ENCODE assay signal across 1 cellular context in the genomic region with DNA sequence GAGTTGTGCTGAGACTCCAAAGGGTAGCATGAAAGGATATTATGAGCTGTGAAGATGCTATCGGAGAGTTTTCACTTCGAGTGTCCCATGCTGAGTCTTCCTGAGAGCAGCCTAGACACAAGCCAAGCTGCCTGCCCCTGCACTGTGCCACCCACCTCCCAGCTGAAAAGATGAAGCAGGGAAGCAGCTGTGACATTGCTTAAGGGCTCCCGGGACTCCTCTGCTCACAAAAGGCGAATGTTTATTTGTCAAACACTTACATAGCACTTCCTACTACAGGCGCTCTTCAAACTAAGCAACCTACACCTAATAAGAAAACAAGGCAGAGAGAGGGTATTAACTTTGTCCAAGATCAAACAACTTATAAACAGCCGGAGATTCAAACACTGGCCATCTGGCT.
TF ChIP-seq lines count a peak whose summit lies in the region.

No MANE protein-coding gene starts in this region.

TF ChIP-seq in HepG2, 621 proteins besides CTCF, POLR2A, EP300 and RAD21 (continued from another document):
- TF ChIP-seq ZSCAN5A (CRISPR knock-in tag; IDR thresholded peaks at IDR 0.05; ENCODE audit: borderline replicate concordance) (no peak), PLSCR1 (CRISPR knock-in tag; IDR thresholded peaks at IDR 0.05; ENCODE audit: borderline replicate concordance) (no peak), TBP (CRISPR knock-in tag; IDR thresholded peaks at IDR 0.05) (no peak), BCL6 (CRISPR knock-in tag; IDR thresholded peaks at IDR 0.05) (no peak)
- TF ChIP-seq, protein P1, sequence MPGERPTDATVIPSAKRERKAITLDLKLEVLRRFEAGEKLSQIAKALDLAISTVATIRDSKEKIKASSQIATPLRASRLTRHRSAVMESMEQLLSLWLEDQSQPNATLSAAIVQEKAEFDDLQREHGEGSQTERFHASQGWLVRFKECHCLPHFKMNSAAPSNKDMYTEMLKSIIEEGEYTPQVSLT (CRISPR knock-in tag; IDR thresholded peaks at IDR 0.05; ENCODE audit: borderline replicate concordance, low read depth): no peak
